Comparison of ENCODE assay signal across 1 cellular context in the genomic region with DNA sequence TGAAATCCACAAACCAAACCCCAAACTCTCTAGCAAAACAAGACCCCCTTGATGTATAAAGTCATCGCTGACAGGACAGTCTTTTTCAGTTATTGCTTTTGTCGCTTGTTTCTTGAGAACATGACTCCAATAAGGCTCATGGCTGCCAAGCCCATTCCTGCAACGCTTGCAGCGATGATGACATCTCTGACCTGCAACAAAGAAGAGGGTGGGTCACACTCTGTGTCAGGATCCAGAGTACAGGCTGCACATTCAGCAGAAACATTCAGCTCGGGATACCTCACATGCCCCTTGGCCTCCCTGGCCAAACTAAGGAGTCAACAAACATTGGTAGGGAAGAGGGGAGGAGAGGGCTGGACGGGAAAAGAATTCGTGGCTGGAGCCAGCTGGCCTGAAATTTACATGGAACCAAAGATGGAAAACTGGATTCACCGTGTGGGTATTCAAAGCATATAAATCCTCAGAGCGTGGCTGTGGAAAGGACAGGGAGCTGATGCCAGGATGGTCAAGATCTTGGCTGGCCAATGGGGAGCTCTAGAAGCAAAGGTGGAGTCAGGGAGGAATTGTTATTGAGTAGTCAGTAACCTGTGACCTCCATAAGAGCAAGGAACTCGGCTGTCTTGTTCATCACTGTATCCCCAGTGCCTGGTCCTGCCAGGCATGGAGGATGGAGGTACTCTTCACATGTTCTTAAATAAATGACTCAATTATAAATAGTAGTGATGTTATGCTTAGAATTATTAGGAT.
TF ChIP-seq lines count a peak whose summit lies in the region.

No MANE protein-coding gene starts in this region.

TF ChIP-seq in HepG2, 621 proteins besides CTCF, POLR2A, EP300 and RAD21 (continued from another document and continues in another):
- TF ChIP-seq ZNF136 (CRISPR knock-in tag; IDR thresholded peaks at IDR 0.05; ENCODE audit: low read depth) = no peak
- peak; percentile 13; the same call in 1 of the 2 replicates for TF ChIP-seq ZNF350 (CRISPR knock-in tag; IDR thresholded peaks at IDR 0.05; ENCODE audit: borderline replicate concordance, low read depth)
- no peak for TF ChIP-seq HNRNPK (IDR thresholded peaks at IDR 0.05; ENCODE audit: low read depth, low read length, poor library complexity, severe bottlenecking)
- TF ChIP-seq ZNF7 (CRISPR knock-in tag; IDR thresholded peaks at IDR 0.05) = no peak
- no peak for TF ChIP-seq PHF5A (CRISPR knock-in tag; IDR thresholded peaks at IDR 0.05; ENCODE audit: low read depth, unreplicated experiment)
- no peak for TF ChIP-seq TCF7 (IDR thresholded peaks at IDR 0.05; ENCODE audit: low read depth)
- no peak for TF ChIP-seq GLI4 (CRISPR knock-in tag; IDR thresholded peaks at IDR 0.05; ENCODE audit: borderline replicate concordance)
- TF ChIP-seq, protein P1, sequence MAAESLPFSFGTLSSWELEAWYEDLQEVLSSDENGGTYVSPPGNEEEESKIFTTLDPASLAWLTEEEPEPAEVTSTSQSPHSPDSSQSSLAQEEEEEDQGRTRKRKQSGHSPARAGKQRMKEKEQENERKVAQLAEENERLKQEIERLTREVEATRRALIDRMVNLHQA (CRISPR knock-in tag; IDR thresholded peaks at IDR 0.05) = no peak
- TF ChIP-seq, protein P2, sequence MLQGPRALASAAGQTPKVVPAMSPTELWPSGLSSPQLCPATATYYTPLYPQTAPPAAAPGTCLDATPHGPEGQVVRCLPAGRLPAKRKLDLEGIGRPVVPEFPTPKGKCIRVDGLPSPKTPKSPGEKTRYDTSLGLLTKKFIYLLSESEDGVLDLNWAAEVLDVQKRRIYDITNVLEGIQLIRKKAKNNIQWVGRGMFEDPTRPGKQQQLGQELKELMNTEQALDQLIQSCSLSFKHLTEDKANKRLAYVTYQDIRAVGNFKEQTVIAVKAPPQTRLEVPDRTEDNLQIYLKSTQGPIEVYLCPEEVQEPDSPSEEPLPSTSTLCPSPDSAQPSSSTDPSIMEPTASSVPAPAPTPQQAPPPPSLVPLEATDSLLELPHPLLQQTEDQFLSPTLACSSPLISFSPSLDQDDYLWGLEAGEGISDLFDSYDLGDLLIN (CRISPR knock-in tag; IDR thresholded peaks at IDR 0.05; ENCODE audit: borderline replicate concordance) = no peak
- TF ChIP-seq, protein P3, sequence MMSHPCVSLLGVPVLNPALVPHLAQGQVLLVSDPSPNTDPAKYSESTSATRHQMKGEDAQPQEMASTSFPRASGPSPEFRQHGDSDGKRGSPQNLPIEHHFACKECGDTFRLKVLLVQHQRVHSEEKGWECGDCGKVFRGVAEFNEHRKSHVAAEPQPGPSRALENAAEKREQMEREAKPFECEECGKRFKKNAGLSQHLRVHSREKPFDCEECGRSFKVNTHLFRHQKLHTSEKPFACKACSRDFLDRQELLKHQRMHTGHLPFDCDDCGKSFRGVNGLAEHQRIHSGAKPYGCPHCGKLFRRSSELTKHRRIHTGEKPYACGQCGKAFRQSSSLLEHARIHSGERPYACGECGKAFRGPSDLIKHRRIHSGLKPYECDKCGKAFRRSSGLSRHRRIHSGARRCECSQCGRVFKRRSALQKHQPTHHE (CRISPR knock-in tag; IDR thresholded peaks at IDR 0.05; ENCODE audit: borderline replicate concordance) = no peak
- TF ChIP-seq, protein P4, sequence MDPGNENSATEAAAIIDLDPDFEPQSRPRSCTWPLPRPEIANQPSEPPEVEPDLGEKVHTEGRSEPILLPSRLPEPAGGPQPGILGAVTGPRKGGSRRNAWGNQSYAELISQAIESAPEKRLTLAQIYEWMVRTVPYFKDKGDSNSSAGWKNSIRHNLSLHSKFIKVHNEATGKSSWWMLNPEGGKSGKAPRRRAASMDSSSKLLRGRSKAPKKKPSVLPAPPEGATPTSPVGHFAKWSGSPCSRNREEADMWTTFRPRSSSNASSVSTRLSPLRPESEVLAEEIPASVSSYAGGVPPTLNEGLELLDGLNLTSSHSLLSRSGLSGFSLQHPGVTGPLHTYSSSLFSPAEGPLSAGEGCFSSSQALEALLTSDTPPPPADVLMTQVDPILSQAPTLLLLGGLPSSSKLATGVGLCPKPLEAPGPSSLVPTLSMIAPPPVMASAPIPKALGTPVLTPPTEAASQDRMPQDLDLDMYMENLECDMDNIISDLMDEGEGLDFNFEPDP (CRISPR knock-in tag; conservative IDR thresholded peaks at IDR 0.05) = no peak
- TF ChIP-seq EHMT2 (IDR thresholded peaks at IDR 0.05; ENCODE audit: borderline replicate concordance, low read depth, low read length) = peak; percentile 69
- TF ChIP-seq, protein P5, sequence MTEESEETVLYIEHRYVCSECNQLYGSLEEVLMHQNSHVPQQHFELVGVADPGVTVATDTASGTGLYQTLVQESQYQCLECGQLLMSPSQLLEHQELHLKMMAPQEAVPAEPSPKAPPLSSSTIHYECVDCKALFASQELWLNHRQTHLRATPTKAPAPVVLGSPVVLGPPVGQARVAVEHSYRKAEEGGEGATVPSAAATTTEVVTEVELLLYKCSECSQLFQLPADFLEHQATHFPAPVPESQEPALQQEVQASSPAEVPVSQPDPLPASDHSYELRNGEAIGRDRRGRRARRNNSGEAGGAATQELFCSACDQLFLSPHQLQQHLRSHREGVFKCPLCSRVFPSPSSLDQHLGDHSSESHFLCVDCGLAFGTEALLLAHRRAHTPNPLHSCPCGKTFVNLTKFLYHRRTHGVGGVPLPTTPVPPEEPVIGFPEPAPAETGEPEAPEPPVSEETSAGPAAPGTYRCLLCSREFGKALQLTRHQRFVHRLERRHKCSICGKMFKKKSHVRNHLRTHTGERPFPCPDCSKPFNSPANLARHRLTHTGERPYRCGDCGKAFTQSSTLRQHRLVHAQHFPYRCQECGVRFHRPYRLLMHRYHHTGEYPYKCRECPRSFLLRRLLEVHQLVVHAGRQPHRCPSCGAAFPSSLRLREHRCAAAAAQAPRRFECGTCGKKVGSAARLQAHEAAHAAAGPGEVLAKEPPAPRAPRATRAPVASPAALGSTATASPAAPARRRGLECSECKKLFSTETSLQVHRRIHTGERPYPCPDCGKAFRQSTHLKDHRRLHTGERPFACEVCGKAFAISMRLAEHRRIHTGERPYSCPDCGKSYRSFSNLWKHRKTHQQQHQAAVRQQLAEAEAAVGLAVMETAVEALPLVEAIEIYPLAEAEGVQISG (CRISPR knock-in tag; IDR thresholded peaks at IDR 0.05) = 0 out of 2 replicates have a peak, but pooled peaks have one; percentile 22
- TF ChIP-seq ZBTB38 (CRISPR knock-in tag; IDR thresholded peaks at IDR 0.05) = no peak
- TF ChIP-seq ZNF501 (CRISPR knock-in tag; IDR thresholded peaks at IDR 0.05) = no peak
- TF ChIP-seq KLF9 (CRISPR knock-in tag; IDR thresholded peaks at IDR 0.05; ENCODE audit: low read depth) = no peak
- no peak for TF ChIP-seq LCORL (IDR thresholded peaks at IDR 0.05)
- TF ChIP-seq LCORL (CRISPR knock-in tag; IDR thresholded peaks at IDR 0.05) = peak; percentile 75
- TF ChIP-seq PTBP1 (IDR thresholded peaks at IDR 0.05; ENCODE audit: low read depth, low read length, poor library complexity, severe bottlenecking) = no peak
- no peak for TF ChIP-seq TRIM24 (CRISPR knock-in tag; IDR thresholded peaks at IDR 0.05)
- peak; percentile 21; the same call in 1 of the 2 replicates for TF ChIP-seq MED1 (CRISPR knock-in tag; IDR thresholded peaks at IDR 0.05)
- TF ChIP-seq KDM6A (CRISPR knock-in tag; IDR thresholded peaks at IDR 0.05; ENCODE audit: low read depth) = no peak
- no peak for TF ChIP-seq MEF2D (CRISPR knock-in tag; IDR thresholded peaks at IDR 0.05)
- no peak for TF ChIP-seq NFRKB (IDR thresholded peaks at IDR 0.05)
- no peak for TF ChIP-seq ZNF605 (CRISPR knock-in tag; IDR thresholded peaks at IDR 0.05)
- TF ChIP-seq RARG (CRISPR knock-in tag; IDR thresholded peaks at IDR 0.05; ENCODE audit: low read depth) = no peak
- peak; percentile 42; the same call in 1 of the 2 replicates for TF ChIP-seq HDAC2 (CRISPR knock-in tag; IDR thresholded peaks at IDR 0.05)
- no peak for TF ChIP-seq SOX13 (IDR thresholded peaks at IDR 0.05)
- TF ChIP-seq SOX13 (CRISPR knock-in tag; conservative IDR thresholded peaks at IDR 0.05 in 1 of 2, IDR thresholded peaks at IDR 0.05 in 1 of 2) = peak in 1 of 2 experiments; percentile 70; a peak in 2 of 4 replicates
- TF ChIP-seq ZFYVE20 (CRISPR knock-in tag; IDR thresholded peaks at IDR 0.05; ENCODE audit: borderline replicate concordance, low read depth) = no peak
- TF ChIP-seq ZNF569 (CRISPR knock-in tag; IDR thresholded peaks at IDR 0.05; ENCODE audit: borderline replicate concordance) = no peak
- TF ChIP-seq, protein P6, sequence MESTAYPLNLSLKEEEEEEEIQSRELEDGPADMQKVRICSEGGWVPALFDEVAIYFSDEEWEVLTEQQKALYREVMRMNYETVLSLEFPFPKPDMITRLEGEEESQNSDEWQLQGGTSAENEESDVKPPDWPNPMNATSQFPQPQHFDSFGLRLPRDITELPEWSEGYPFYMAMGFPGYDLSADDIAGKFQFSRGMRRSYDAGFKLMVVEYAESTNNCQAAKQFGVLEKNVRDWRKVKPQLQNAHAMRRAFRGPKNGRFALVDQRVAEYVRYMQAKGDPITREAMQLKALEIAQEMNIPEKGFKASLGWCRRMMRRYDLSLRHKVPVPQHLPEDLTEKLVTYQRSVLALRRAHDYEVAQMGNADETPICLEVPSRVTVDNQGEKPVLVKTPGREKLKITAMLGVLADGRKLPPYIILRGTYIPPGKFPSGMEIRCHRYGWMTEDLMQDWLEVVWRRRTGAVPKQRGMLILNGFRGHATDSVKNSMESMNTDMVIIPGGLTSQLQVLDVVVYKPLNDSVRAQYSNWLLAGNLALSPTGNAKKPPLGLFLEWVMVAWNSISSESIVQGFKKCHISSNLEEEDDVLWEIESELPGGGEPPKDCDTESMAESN (CRISPR knock-in tag; conservative IDR thresholded peaks at IDR 0.05) = 0 out of 2 replicates have a peak, but pooled peaks have one; percentile 38
- TF ChIP-seq, protein P7, sequence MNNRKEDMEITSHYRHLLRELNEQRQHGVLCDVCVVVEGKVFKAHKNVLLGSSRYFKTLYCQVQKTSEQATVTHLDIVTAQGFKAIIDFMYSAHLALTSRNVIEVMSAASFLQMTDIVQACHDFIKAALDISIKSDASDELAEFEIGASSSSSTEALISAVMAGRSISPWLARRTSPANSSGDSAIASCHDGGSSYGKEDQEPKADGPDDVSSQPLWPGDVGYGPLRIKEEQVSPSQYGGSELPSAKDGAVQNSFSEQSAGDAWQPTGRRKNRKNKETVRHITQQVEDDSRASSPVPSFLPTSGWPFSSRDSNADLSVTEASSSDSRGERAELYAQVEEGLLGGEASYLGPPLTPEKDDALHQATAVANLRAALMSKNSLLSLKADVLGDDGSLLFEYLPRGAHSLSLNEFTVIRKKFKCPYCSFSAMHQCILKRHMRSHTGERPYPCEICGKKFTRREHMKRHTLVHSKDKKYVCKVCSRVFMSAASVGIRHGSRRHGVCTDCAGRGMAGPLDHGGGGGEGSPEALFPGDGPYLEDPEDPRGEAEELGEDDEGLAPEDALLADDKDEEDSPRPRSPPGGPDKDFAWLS (CRISPR knock-in tag; IDR thresholded peaks at IDR 0.05; ENCODE audit: borderline replicate concordance) = no peak
- TF ChIP-seq, protein P8, sequence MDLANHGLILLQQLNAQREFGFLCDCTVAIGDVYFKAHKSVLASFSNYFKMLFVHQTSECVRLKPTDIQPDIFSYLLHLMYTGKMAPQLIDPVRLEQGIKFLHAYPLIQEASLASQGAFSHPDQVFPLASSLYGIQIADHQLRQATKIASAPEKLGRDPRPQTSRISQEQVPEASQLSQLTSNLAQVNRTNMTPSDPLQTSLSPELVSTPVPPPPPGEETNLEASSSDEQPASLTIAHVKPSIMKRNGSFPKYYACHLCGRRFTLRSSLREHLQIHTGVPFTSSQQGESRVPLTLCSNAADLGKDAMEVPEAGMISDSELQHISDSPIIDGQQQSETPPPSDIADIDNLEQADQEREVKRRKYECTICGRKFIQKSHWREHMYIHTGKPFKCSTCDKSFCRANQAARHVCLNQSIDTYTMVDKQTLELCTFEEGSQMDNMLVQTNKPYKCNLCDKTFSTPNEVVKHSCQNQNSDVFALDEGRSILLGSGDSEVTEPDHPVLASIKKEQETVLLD (CRISPR knock-in tag; IDR thresholded peaks at IDR 0.05; ENCODE audit: low read depth) = no peak
- TF ChIP-seq SCMH1 (CRISPR knock-in tag; IDR thresholded peaks at IDR 0.05; ENCODE audit: borderline replicate concordance) = no peak
- TF ChIP-seq ARNT (IDR thresholded peaks at IDR 0.05) = no peak
- TF ChIP-seq RAD51 (IDR thresholded peaks at IDR 0.05; ENCODE audit: borderline replicate concordance) = no peak
- no peak for TF ChIP-seq ZNF780A (CRISPR knock-in tag; IDR thresholded peaks at IDR 0.05)
- TF ChIP-seq TBP (CRISPR knock-in tag; IDR thresholded peaks at IDR 0.05) = no peak
- TF ChIP-seq, protein P9, sequence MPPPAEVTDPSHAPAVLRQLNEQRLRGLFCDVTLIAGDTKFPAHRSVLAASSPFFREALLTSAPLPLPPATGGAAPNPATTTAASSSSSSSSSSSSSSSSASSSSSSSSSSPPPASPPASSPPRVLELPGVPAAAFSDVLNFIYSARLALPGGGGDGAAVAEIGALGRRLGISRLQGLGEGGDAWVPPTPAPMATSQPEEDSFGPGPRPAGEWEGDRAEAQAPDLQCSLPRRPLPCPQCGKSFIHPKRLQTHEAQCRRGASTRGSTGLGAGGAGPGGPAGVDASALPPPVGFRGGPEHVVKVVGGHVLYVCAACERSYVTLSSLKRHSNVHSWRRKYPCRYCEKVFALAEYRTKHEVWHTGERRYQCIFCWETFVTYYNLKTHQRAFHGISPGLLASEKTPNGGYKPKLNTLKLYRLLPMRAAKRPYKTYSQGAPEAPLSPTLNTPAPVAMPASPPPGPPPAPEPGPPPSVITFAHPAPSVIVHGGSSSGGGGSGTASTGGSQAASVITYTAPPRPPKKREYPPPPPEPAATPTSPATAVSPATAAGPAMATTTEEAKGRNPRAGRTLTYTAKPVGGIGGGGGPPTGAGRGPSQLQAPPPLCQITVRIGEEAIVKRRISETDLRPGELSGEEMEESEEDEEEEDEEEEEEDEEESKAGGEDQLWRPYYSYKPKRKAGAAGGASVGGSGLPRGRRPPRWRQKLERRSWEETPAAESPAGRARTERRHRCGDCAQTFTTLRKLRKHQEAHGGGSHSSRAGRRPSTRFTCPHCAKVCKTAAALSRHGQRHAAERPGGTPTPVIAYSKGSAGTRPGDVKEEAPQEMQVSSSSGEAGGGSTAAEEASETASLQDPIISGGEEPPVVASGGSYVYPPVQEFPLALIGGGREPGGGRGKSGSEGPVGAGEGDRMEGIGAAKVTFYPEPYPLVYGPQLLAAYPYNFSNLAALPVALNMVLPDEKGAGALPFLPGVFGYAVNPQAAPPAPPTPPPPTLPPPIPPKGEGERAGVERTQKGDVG (CRISPR knock-in tag; IDR thresholded peaks at IDR 0.05; ENCODE audit: borderline replicate concordance) = no peak
- 0 out of 2 replicates have a peak, but pooled peaks have one; percentile 44 for TF ChIP-seq SP5 (CRISPR knock-in tag; IDR thresholded peaks at IDR 0.05; ENCODE audit: borderline replicate concordance, low read depth)
- no peak for TF ChIP-seq ZNF333 (CRISPR knock-in tag; IDR thresholded peaks at IDR 0.05; ENCODE audit: borderline replicate concordance)
- no peak for TF ChIP-seq KLF16 (CRISPR knock-in tag; IDR thresholded peaks at IDR 0.05)
- TF ChIP-seq FOXA1 (IDR thresholded peaks at IDR 0.05) = no peak
- peak; percentile 46; the same call in 1 of the 2 replicates for TF ChIP-seq FOXA1 (CRISPR knock-in tag; IDR thresholded peaks at IDR 0.05)
- TF ChIP-seq MEIS1 (CRISPR knock-in tag; IDR thresholded peaks at IDR 0.05; ENCODE audit: borderline replicate concordance) = no peak
- TF ChIP-seq SALL1 (CRISPR knock-in tag; IDR thresholded peaks at IDR 0.05) = peak; percentile 36; the same call in 1 of the 2 replicates
- TF ChIP-seq, protein P10, sequence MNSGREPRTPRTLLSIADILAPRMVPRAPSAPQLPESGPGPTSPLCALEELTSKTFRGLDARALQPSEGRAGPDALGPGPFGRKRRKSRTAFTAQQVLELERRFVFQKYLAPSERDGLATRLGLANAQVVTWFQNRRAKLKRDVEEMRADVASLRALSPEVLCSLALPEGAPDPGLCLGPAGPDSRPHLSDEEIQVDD (CRISPR knock-in tag; IDR thresholded peaks at IDR 0.05; ENCODE audit: borderline replicate concordance) = no peak
- TF ChIP-seq SP4 (CRISPR knock-in tag; IDR thresholded peaks at IDR 0.05) = 0 out of 2 replicates have a peak, but pooled peaks have one; percentile 16
- TF ChIP-seq HOXA3 (CRISPR knock-in tag; IDR thresholded peaks at IDR 0.05) = peak; percentile 45; the same call in 1 of the 2 replicates
